ENCODE assay signal across 1 cellular context in the genomic region with DNA sequence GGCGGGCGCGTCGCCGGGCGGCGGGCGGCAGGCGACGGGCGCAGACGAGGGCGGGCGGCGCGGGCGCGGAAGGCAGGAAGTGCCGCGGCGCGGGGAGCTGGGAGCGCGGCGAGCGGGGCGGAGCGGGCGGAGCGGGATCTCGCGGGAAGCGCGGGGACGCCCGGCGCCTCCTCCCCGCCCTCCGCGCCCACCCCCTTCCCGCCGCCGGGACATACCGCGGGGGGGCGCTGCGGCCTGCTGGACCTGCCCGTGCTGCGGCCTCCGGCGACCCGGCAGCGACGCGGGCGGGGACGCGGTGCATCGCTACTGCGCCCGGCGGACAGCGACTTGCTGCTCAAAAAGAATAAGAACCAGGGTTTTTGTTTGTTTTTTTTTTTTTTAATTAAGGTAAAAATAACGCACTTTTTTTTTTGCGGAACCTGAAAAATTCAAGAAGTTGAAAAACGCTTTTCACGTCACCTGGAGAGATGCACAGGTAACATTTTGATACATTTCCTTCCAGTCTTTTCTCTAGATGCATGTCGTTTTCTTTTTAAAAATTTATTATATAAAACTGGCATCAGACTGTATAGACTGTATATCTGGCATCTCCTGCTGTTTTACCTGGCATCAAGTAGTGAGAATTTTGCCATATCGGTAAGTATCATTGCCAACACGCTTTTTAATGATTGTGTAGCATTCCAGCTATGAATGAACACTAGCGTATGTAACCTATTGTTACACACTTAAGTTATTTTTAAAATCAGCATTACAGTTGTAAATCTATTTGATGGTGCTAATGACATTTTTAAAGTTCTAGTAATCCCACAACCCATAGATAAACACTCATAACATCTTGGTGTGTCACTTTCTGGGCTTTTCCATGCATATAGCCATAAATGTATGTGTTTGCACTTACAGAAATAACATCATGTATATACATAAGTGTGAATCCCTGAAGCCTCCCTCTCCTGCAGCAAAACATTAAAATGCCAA.
A peak's percentile ranks its signal among the peaks of the same experiment; 100 is the strongest.
TF ChIP-seq lines count a peak whose summit lies in the region.

A gene with protein sequence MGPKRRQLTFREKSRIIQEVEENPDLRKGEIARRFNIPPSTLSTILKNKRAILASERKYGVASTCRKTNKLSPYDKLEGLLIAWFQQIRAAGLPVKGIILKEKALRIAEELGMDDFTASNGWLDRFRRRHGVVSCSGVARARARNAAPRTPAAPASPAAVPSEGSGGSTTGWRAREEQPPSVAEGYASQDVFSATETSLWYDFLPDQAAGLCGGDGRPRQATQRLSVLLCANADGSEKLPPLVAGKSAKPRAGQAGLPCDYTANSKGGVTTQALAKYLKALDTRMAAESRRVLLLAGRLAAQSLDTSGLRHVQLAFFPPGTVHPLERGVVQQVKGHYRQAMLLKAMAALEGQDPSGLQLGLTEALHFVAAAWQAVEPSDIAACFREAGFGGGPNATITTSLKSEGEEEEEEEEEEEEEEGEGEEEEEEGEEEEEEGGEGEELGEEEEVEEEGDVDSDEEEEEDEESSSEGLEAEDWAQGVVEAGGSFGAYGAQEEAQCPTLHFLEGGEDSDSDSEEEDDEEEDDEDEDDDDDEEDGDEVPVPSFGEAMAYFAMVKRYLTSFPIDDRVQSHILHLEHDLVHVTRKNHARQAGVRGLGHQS (minus strand): TSS at position 76 of the 975 bp plus-strand sequence. CDS start 257 bp downstream, outside the sequence.

TF ChIP-seq in A549, 52 proteins besides CTCF, POLR2A, EP300 and RAD21 (continued from another document):
- TF ChIP-seq CHD4 (IDR thresholded peaks at IDR 0.05; ENCODE audit: borderline replicate concordance) (no peak), HDAC2 (IDR thresholded peaks at IDR 0.05) (no peak), TFCP2L1 (CRISPR knock-in tag; IDR thresholded peaks at IDR 0.05) (no peak), MAX (IDR thresholded peaks at IDR 0.05) (no peak), NFE2L2 (conservative IDR thresholded peaks at IDR 0.05; ENCODE audit: low read length) (no peak), EHF (CRISPR knock-in tag; IDR thresholded peaks at IDR 0.05) (no peak), HEYL (CRISPR knock-in tag; IDR thresholded peaks at IDR 0.05) (no peak), HES2 (IDR thresholded peaks at IDR 0.05) (no peak), SMC3 (IDR thresholded peaks at IDR 0.05) (peak; percentile 99), CBX2 (IDR thresholded peaks at IDR 0.05; ENCODE audit: borderline replicate concordance, low read depth) (no peak), RNF2 (IDR thresholded peaks at IDR 0.05; ENCODE audit: borderline replicate concordance, low read depth) (no peak), CHD2 (IDR thresholded peaks at IDR 0.05; ENCODE audit: low read length, partially characterized antibody) (peak; percentile 91), JUN (IDR thresholded peaks at IDR 0.05) (peak; percentile 77 to 83; a peak in 3 of 5 replicates), ATOH8 (CRISPR knock-in tag; IDR thresholded peaks at IDR 0.05; ENCODE audit: low read depth) (no peak), RARB (CRISPR knock-in tag; IDR thresholded peaks at IDR 0.05) (no peak)
- TF ChIP-seq, protein P1, sequence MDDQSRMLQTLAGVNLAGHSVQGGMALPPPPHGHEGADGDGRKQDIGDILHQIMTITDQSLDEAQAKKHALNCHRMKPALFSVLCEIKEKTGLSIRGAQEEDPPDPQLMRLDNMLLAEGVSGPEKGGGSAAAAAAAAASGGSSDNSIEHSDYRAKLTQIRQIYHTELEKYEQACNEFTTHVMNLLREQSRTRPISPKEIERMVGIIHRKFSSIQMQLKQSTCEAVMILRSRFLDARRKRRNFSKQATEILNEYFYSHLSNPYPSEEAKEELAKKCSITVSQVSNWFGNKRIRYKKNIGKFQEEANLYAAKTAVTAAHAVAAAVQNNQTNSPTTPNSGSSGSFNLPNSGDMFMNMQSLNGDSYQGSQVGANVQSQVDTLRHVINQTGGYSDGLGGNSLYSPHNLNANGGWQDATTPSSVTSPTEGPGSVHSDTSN (IDR thresholded peaks at IDR 0.05): no peak
- TF ChIP-seq, protein P2, sequence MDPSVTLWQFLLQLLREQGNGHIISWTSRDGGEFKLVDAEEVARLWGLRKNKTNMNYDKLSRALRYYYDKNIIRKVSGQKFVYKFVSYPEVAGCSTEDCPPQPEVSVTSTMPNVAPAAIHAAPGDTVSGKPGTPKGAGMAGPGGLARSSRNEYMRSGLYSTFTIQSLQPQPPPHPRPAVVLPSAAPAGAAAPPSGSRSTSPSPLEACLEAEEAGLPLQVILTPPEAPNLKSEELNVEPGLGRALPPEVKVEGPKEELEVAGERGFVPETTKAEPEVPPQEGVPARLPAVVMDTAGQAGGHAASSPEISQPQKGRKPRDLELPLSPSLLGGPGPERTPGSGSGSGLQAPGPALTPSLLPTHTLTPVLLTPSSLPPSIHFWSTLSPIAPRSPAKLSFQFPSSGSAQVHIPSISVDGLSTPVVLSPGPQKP (IDR thresholded peaks at IDR 0.05; ENCODE audit: low read depth, low read length): no peak
TF ChIP-seq in A549: peak in this region for 7.
